In the genomic region with DNA sequence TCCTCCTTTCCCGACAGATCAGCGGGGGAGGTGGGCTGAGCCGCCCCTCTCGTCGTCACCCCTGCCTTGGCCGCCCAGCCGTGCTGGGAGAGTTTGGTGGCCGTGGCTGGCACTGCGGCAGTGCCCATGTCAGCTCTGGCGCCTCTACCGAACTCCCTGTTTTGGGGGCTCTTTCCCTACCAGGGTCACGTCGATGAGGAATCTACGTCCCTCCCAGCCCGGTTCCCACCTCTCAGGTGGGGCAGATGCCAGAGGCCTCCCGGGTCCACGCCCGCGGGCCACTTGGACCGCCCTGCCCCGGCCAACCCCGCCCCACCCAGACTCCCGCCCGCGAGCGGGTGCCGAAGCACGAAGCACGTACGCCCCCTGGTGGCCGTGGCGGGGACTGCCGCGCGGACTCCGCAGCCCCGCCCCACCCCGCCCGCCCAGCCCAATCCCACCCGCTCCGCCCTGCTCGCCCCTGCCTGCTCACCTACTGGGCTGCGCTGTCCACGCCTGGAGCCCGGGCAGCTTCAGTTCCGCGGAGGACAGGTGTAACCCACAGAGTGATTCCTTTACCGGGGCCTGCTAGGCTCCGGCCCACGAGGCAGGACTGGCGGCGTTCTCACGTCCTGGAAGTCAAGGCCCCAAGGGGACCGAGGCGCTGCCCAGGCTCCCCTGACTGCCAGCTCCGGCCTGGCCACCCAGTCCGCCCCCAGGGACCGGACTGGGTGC, we compare ENCODE assay signal across 1 cellular context.
A peak's percentile ranks its signal among the peaks of the same experiment; 100 is the strongest.
TF ChIP-seq lines count a peak whose summit lies in the region.

No MANE protein-coding gene starts in this region.

TF ChIP-seq in HepG2, 621 proteins besides CTCF, POLR2A, EP300 and RAD21 (continued from another document and continues in another):
- TF ChIP-seq, protein P1, sequence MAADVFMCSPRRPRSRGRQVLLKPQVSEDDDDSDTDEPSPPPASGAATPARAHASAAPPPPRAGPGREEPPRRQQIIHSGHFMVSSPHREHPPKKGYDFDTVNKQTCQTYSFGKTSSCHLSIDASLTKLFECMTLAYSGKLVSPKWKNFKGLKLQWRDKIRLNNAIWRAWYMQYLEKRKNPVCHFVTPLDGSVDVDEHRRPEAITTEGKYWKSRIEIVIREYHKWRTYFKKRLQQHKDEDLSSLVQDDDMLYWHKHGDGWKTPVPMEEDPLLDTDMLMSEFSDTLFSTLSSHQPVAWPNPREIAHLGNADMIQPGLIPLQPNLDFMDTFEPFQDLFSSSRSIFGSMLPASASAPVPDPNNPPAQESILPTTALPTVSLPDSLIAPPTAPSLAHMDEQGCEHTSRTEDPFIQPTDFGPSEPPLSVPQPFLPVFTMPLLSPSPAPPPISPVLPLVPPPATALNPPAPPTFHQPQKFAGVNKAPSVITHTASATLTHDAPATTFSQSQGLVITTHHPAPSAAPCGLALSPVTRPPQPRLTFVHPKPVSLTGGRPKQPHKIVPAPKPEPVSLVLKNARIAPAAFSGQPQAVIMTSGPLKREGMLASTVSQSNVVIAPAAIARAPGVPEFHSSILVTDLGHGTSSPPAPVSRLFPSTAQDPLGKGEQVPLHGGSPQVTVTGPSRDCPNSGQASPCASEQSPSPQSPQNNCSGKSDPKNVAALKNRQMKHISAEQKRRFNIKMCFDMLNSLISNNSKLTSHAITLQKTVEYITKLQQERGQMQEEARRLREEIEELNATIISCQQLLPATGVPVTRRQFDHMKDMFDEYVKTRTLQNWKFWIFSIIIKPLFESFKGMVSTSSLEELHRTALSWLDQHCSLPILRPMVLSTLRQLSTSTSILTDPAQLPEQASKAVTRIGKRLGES (CRISPR knock-in tag; IDR thresholded peaks at IDR 0.05; ENCODE audit: borderline replicate concordance), result no peak
- TF ChIP-seq, protein P2, sequence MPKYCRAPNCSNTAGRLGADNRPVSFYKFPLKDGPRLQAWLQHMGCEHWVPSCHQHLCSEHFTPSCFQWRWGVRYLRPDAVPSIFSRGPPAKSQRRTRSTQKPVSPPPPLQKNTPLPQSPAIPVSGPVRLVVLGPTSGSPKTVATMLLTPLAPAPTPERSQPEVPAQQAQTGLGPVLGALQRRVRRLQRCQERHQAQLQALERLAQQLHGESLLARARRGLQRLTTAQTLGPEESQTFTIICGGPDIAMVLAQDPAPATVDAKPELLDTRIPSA (CRISPR knock-in tag; IDR thresholded peaks at IDR 0.05; ENCODE audit: borderline replicate concordance), result no peak
- TF ChIP-seq ZNF230 (CRISPR knock-in tag; IDR thresholded peaks at IDR 0.05) (no peak), HOXA3 (CRISPR knock-in tag; IDR thresholded peaks at IDR 0.05) (no peak), ZNF572 (CRISPR knock-in tag; IDR thresholded peaks at IDR 0.05) (no peak), ATF1 (CRISPR knock-in tag; IDR thresholded peaks at IDR 0.05) (no peak), MXD4 (CRISPR knock-in tag; IDR thresholded peaks at IDR 0.05) (no peak), THYN1 (CRISPR knock-in tag; IDR thresholded peaks at IDR 0.05; ENCODE audit: borderline replicate concordance, low read depth) (no peak), SMAD3 (CRISPR knock-in tag; IDR thresholded peaks at IDR 0.05) (no peak), ZNF207 (IDR thresholded peaks at IDR 0.05; ENCODE audit: borderline replicate concordance) (no peak), CBX5 (CRISPR knock-in tag; IDR thresholded peaks at IDR 0.05; ENCODE audit: borderline replicate concordance) (no peak), CHD4 (IDR thresholded peaks at IDR 0.05; ENCODE audit: borderline replicate concordance, low read length) (no peak), HOXA5 (CRISPR knock-in tag; IDR thresholded peaks at IDR 0.05) (no peak), ZNF121 (CRISPR knock-in tag; IDR thresholded peaks at IDR 0.05) (no peak), KDM6A (CRISPR knock-in tag; IDR thresholded peaks at IDR 0.05; ENCODE audit: low read depth) (no peak), FOXP1 (IDR thresholded peaks at IDR 0.05) (no peak), FOXP1 (CRISPR knock-in tag; IDR thresholded peaks at IDR 0.05) (no peak), RXRA (CRISPR knock-in tag; IDR thresholded peaks at IDR 0.05) (no peak), MIXL1 (CRISPR knock-in tag; IDR thresholded peaks at IDR 0.05) (no peak), ZNF441 (CRISPR knock-in tag; IDR thresholded peaks at IDR 0.05; ENCODE audit: borderline replicate concordance) (no peak), ZNF879 (CRISPR knock-in tag; IDR thresholded peaks at IDR 0.05) (no peak), HHEX (CRISPR knock-in tag; IDR thresholded peaks at IDR 0.05) (no peak), HCFC1 (IDR thresholded peaks at IDR 0.05; ENCODE audit: low read depth, low read length) (no peak), PCBP2 (optimal IDR thresholded peaks at IDR 0.05; ENCODE audit: low read depth, low read length, poor library complexity, severe bottlenecking) (no peak), DR1 (CRISPR knock-in tag; IDR thresholded peaks at IDR 0.05) (no peak), SP1 (IDR thresholded peaks at IDR 0.05) (no peak), SP1 (CRISPR knock-in tag; IDR thresholded peaks at IDR 0.05) (no peak), NFRKB (IDR thresholded peaks at IDR 0.05) (no peak)
- TF ChIP-seq, protein P3, sequence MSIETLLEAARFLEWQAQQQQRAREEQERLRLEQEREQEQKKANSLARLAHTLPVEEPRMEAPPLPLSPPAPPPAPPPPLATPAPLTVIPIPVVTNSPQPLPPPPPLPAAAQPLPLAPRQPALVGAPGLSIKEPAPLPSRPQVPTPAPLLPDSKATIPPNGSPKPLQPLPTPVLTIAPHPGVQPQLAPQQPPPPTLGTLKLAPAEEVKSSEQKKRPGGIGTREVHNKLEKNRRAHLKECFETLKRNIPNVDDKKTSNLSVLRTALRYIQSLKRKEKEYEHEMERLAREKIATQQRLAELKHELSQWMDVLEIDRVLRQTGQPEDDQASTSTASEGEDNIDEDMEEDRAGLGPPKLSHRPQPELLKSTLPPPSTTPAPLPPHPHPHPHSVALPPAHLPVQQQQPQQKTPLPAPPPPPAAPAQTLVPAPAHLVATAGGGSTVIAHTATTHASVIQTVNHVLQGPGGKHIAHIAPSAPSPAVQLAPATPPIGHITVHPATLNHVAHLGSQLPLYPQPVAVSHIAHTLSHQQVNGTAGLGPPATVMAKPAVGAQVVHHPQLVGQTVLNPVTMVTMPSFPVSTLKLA (IDR thresholded peaks at IDR 0.05), result no peak
- TF ChIP-seq, protein P4, sequence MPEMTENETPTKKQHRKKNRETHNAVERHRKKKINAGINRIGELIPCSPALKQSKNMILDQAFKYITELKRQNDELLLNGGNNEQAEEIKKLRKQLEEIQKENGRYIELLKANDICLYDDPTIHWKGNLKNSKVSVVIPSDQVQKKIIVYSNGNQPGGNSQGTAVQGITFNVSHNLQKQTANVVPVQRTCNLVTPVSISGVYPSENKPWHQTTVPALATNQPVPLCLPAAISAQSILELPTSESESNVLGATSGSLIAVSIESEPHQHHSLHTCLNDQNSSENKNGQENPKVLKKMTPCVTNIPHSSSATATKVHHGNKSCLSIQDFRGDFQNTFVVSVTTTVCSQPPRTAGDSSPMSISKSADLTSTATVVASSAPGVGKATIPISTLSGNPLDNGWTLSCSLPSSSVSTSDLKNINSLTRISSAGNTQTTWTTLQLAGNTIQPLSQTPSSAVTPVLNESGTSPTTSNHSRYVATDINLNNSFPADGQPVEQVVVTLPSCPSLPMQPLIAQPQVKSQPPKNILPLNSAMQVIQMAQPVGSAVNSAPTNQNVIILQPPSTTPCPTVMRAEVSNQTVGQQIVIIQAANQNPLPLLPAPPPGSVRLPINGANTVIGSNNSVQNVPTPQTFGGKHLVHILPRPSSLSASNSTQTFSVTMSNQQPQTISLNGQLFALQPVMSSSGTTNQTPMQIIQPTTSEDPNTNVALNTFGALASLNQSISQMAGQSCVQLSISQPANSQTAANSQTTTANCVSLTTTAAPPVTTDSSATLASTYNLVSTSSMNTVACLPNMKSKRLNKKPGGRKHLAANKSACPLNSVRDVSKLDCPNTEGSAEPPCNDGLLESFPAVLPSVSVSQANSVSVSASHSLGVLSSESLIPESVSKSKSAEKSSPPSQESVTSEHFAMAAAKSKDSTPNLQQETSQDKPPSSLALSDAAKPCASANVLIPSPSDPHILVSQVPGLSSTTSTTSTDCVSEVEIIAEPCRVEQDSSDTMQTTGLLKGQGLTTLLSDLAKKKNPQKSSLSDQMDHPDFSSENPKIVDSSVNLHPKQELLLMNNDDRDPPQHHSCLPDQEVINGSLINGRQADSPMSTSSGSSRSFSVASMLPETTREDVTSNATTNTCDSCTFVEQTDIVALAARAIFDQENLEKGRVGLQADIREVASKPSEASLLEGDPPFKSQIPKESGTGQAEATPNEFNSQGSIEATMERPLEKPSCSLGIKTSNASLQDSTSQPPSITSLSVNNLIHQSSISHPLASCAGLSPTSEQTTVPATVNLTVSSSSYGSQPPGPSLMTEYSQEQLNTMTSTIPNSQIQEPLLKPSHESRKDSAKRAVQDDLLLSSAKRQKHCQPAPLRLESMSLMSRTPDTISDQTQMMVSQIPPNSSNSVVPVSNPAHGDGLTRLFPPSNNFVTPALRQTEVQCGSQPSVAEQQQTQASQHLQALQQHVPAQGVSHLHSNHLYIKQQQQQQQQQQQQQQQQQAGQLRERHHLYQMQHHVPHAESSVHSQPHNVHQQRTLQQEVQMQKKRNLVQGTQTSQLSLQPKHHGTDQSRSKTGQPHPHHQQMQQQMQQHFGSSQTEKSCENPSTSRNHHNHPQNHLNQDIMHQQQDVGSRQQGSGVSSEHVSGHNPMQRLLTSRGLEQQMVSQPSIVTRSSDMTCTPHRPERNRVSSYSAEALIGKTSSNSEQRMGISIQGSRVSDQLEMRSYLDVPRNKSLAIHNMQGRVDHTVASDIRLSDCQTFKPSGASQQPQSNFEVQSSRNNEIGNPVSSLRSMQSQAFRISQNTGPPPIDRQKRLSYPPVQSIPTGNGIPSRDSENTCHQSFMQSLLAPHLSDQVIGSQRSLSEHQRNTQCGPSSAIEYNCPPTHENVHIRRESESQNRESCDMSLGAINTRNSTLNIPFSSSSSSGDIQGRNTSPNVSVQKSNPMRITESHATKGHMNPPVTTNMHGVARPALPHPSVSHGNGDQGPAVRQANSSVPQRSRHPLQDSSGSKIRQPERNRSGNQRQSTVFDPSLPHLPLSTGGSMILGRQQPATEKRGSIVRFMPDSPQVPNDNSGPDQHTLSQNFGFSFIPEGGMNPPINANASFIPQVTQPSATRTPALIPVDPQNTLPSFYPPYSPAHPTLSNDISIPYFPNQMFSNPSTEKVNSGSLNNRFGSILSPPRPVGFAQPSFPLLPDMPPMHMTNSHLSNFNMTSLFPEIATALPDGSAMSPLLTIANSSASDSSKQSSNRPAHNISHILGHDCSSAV (CRISPR knock-in tag; IDR thresholded peaks at IDR 0.05; ENCODE audit: borderline replicate concordance), result no peak
- TF ChIP-seq, protein P5, sequence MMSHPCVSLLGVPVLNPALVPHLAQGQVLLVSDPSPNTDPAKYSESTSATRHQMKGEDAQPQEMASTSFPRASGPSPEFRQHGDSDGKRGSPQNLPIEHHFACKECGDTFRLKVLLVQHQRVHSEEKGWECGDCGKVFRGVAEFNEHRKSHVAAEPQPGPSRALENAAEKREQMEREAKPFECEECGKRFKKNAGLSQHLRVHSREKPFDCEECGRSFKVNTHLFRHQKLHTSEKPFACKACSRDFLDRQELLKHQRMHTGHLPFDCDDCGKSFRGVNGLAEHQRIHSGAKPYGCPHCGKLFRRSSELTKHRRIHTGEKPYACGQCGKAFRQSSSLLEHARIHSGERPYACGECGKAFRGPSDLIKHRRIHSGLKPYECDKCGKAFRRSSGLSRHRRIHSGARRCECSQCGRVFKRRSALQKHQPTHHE (CRISPR knock-in tag; IDR thresholded peaks at IDR 0.05; ENCODE audit: borderline replicate concordance), result 0 out of 2 replicates have a peak, but pooled peaks have one; percentile 44
- TF ChIP-seq, protein P6, sequence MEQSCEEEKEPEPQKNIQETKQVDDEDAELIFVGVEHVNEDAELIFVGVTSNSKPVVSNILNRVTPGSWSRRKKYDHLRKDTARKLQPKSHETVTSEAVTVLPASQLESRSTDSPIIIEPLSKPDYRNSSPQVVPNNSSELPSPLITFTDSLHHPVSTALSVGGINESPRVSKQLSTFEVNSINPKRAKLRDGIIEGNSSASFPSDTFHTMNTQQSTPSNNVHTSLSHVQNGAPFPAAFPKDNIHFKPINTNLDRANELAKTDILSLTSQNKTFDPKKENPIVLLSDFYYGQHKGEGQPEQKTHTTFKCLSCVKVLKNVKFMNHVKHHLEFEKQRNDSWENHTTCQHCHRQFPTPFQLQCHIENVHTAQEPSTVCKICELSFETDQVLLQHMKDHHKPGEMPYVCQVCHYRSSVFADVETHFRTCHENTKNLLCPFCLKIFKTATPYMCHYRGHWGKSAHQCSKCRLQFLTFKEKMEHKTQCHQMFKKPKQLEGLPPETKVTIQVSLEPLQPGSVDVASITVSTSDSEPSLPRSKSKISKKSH (CRISPR knock-in tag; IDR thresholded peaks at IDR 0.05; ENCODE audit: borderline replicate concordance), result no peak
- TF ChIP-seq, protein P7, sequence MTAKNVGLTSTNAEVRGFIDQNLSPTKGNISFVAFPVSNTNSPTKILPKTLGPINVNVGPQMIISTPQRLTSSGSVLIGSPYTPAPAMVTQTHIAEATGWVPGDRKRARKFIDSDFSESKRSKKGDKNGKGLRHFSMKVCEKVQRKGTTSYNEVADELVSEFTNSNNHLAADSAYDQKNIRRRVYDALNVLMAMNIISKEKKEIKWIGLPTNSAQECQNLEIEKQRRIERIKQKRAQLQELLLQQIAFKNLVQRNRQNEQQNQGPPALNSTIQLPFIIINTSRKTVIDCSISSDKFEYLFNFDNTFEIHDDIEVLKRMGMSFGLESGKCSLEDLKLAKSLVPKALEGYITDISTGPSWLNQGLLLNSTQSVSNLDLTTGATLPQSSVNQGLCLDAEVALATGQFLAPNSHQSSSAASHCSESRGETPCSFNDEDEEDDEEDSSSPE (CRISPR knock-in tag; IDR thresholded peaks at IDR 0.05), result peak; percentile 39; the same call in 1 of the 2 replicates
